ENCODE assay signal across 16 cellular contexts in the genomic region with DNA sequence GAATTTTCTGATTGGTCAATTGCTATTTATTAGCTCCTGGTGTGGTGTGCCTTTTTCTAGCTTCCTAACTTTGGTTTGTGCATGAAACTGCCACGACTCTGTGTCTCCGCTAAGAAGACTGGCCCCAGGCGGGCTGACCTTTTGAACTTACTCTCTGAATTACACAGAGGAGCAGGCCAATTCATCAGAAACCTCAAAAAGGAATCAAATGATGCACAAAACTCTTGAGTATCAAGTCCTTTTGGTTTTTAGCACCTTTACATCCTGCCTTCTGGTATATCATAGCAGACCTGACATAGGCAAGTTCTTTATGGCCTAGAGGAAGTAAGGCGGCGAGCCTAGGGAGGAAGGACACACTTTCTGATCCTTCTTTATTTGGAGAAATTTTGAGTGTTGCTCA. TPM values are rescaled to one million over a fixed set of nuclear protein-coding genes. Genes with fewer than 3 reads are reported as not detected.
A peak's percentile ranks its signal among the peaks of the same experiment; 100 is the strongest.
DNase-seq lines count a peak whose midpoint lies in the region; ATAC-seq and TF ChIP-seq lines count a peak whose summit lies in the region.
"Had no signal": no experiment of that assay in that cellular context is flagged by ENCODE, and none has a peak within 500 bp of the region (broad histone marks: within the 10 kb centered on the region; RNA-seq: fewer than 3 reads in every experiment).

No MANE protein-coding gene starts in this region.

- no peaks in the 10 kb centered on the region for H3K27me3 ChIP-seq in foreskin keratinocyte
- no peaks in the 10 kb centered on the region for H3K27me3 ChIP-seq in Peyer's patch
- H3K27me3 ChIP-seq: vagina had no signal

- peak overlapping the region; percentile 97 for H3K27ac Mint-ChIP-seq in activated T-cell treated with anti-CD3 and anti-CD28 coated beads, Interleukin-2, amount 50 U/mL, for 72 hours
- H3K27ac Mint-ChIP-seq in natural killer cell (peak overlapping the region; percentile 78 to 90), HFFc6 (no peak overlapping the region)

- H3K27ac ChIP-seq in foreskin keratinocyte (no peak overlapping the region), Peyer's patch (no peak overlapping the region)
- H3K27ac ChIP-seq: BLaER1 treated with 17β-estradiol and CSF1 and Interleukin-3, amounts not matched to agents 10 nM and 100 nM; KMS-11; vagina had no signal

- ATAC-seq in GM18861 (IDR thresholded peaks at IDR 0.05; ENCODE audit: unreplicated experiment) (peak; percentile 54), natural killer cell (peak; percentile 46 to 55 (median 51)), foreskin keratinocyte (no peak)
- peak; percentile 72 to 80 for ATAC-seq in activated T-cell treated with anti-CD3 and anti-CD28 coated beads, Interleukin-2, amount 50 U/mL, for 72 hours (replicated peaks in 1 of 2)

- H3K27me3 Mint-ChIP-seq in activated T-cell treated with anti-CD3 and anti-CD28 coated beads, Interleukin-2, amount 50 U/mL, for 72 hours (ENCODE audit: low read depth) = peaks cover 20% of the 10 kb centered on the region
- H3K27me3 Mint-ChIP-seq in natural killer cell (ENCODE audit: low read depth in 2 of 2) (no peaks in the 10 kb centered on the region), HFFc6 (ENCODE audit: insufficient read depth) (peaks cover 8% of the 10 kb centered on the region)

- CTCF ChIA-PET in GM10248 (lab: Yijun Ruan, JAX) = no interaction called here

- TF ChIP-seq CTCF in GM10248 (IDR thresholded peaks at IDR 0.05; ENCODE audit: control extremely low read depth, extremely low read depth, low read depth, missing control alignments) = no peak
- no peak for TF ChIP-seq CTCF in natural killer cell (IDR thresholded peaks at IDR 0.05)
- no peak for TF ChIP-seq CTCF in HFFc6 (IDR thresholded peaks at IDR 0.05)
- no peak for TF ChIP-seq CTCF in foreskin keratinocyte (conservative IDR thresholded peaks at IDR 0.05)
- no peak for TF ChIP-seq CTCF in Peyer's patch (IDR thresholded peaks at IDR 0.05)

- no peaks in the 10 kb centered on the region for H3K4me1 ChIP-seq in foreskin keratinocyte
- no peaks in the 10 kb centered on the region for H3K4me1 ChIP-seq in Peyer's patch
- H3K4me1 ChIP-seq: vagina had no signal

- H3K36me3 Mint-ChIP-seq in activated T-cell treated with anti-CD3 and anti-CD28 coated beads, Interleukin-2, amount 50 U/mL, for 72 hours (ENCODE audit: insufficient read depth in 2 of 2) = no peaks in the 10 kb centered on the region
- H3K36me3 Mint-ChIP-seq in natural killer cell (no peaks in the 10 kb centered on the region), HFFc6 (ENCODE audit: low read depth) (no peaks in the 10 kb centered on the region)

- intact Hi-C loops in natural killer cell (cut with micrococcal nuclease) = no loop called here

- H3K9me3 ChIP-seq in Peyer's patch = no peaks in the 10 kb centered on the region
- H3K9me3 ChIP-seq: BLaER1 treated with 17β-estradiol and CSF1 and Interleukin-3, amounts not matched to agents 10 nM and 100 nM; vagina had no signal

- DNase-seq in GM10248 (ENCODE audit: extremely low spot score) (peak; percentile 34), natural killer cell (no peak), HFFc6 (no peak), foreskin keratinocyte (no peak), Peyer's patch (no peak)
- DNase-seq in activated T-cell treated with anti-CD3 and anti-CD28 coated beads, Interleukin-2, amount 50 U/mL, for 72 hours = peak; percentile 39 to 44
- DNase-seq: activated gamma-delta T cell, caudate nucleus, HCEC 1CT, NCI-H146, NCI-H526 treated with DMSO at 0.1 percent for 48 hours had no signal

- no peak overlapping the region for H3K4me3 ChIP-seq in Peyer's patch
- H3K4me3 ChIP-seq: BLaER1 treated with 17β-estradiol and CSF1 and Interleukin-3, amounts not matched to agents 10 nM and 100 nM; vagina had no signal

- no peaks in the 10 kb centered on the region for H3K9me3 Mint-ChIP-seq in activated T-cell treated with anti-CD3 and anti-CD28 coated beads, Interleukin-2, amount 50 U/mL, for 72 hours
- H3K9me3 Mint-ChIP-seq in natural killer cell (no peaks in the 10 kb centered on the region), HFFc6 (no peaks in the 10 kb centered on the region)

- TF ChIP-seq POLR2A in Peyer's patch (IDR thresholded peaks at IDR 0.05) = no peak

- H3K4me1 Mint-ChIP-seq in activated T-cell treated with anti-CD3 and anti-CD28 coated beads, Interleukin-2, amount 50 U/mL, for 72 hours (ENCODE audit: low read depth) = peaks cover 66% of the 10 kb centered on the region
- H3K4me1 Mint-ChIP-seq in natural killer cell = peaks cover 38 to 45% of the 10 kb centered on the region in 2 donors
- H3K4me1 Mint-ChIP-seq in HFFc6 (ENCODE audit: low read depth) = peaks cover 9% of the 10 kb centered on the region; the same call in 1 of the 2 replicates

- no peaks in the 10 kb centered on the region for H3K36me3 ChIP-seq in Peyer's patch
- H3K36me3 ChIP-seq: BLaER1 treated with 17β-estradiol and CSF1 and Interleukin-3, amounts not matched to agents 10 nM and 100 nM; vagina had no signal

- peak overlapping the region; percentile 67 to 96 for H3K4me3 Mint-ChIP-seq in activated T-cell treated with anti-CD3 and anti-CD28 coated beads, Interleukin-2, amount 50 U/mL, for 72 hours
- H3K4me3 Mint-ChIP-seq in natural killer cell (peak overlapping the region; percentile 17), HFFc6 (no peak overlapping the region)

- POLR2A ChIA-PET in GM10248 (lab: Yijun Ruan, JAX) = no interaction called here

RNA-seq across cellular contexts. Expression of a gene that starts 17.6 kb away (rescaled TPM):
- under 1 TPM; 0.65 to 0.74 TPM for total RNA-seq in activated T-cell treated with anti-CD3 and anti-CD28 coated beads, Interleukin-2, amount 50 U/mL, for 72 hours
- total RNA-seq in natural killer cell = 10 to 100 TPM; 17.1 to 42.8 (median 28.8) TPM
- not detected for total RNA-seq in HFFc6 (2021; fragmentation: NEBNext Ultra II Directional; extraction: Animal tissue kit (Norgen Biotek cat#: 25700))
- total RNA-seq in foreskin keratinocyte = not detected in 2 replicates
- not detected in 2 replicates for polyA plus RNA-seq in foreskin keratinocyte
- not detected for total RNA-seq in Peyer's patch
- total RNA-seq: vagina had no signal

RNA-seq across cellular contexts. Expression of a gene that starts 18.2 kb away (rescaled TPM):
- total RNA-seq in activated T-cell treated with anti-CD3 and anti-CD28 coated beads, Interleukin-2, amount 50 U/mL, for 72 hours = not detected
- total RNA-seq in natural killer cell (under 1 TPM in 1 of 3 donors, not detected in 2; 0.61 TPM), foreskin keratinocyte (not detected in 2 replicates), Peyer's patch (not detected)
- not detected for total RNA-seq in HFFc6 (2021; fragmentation: NEBNext Ultra II Directional; extraction: Animal tissue kit (Norgen Biotek cat#: 25700))
- not detected in 2 replicates for polyA plus RNA-seq in foreskin keratinocyte
- total RNA-seq: mononuclear cell, vagina had no signal

RNA-seq across cellular contexts. Expression of a gene that starts 55.8 kb away (rescaled TPM):
- not detected for total RNA-seq in activated T-cell treated with anti-CD3 and anti-CD28 coated beads, Interleukin-2, amount 50 U/mL, for 72 hours
- total RNA-seq in natural killer cell (not detected), foreskin keratinocyte (not detected in 2 replicates), Peyer's patch (not detected)
- not detected for total RNA-seq in HFFc6 (2021; fragmentation: NEBNext Ultra II Directional; extraction: Animal tissue kit (Norgen Biotek cat#: 25700))
- not detected in 2 replicates for polyA plus RNA-seq in foreskin keratinocyte
- total RNA-seq: mononuclear cell, vagina had no signal

Comparison
In these comparisons a context has a peak if more than half of its experiments do, and no peak if none do; other contexts are left out.
1. DNase-seq: peak in GM10248 (single experiment) and activated T-cell treated with anti-CD3 and anti-CD28 coated beads, Interleukin-2, amount 50 U/mL, for 72 hours (2 of 2); none in natural killer cell (single experiment), HFFc6 (single experiment), foreskin keratinocyte (0 of 2) and Peyer's patch (0 of 3).
2. RNA of a gene that starts 17.6 kb away (total RNA-seq): 17.1 to 42.8 TPM in natural killer cell; 0.65 to 0.74 TPM in activated T-cell treated with anti-CD3 and anti-CD28 coated beads, Interleukin-2, amount 50 U/mL, for 72 hours, not detected in HFFc6, not detected in foreskin keratinocyte and not detected in Peyer's patch; every median in the first group is over 10 times any median in the second.